In the genomic region with DNA sequence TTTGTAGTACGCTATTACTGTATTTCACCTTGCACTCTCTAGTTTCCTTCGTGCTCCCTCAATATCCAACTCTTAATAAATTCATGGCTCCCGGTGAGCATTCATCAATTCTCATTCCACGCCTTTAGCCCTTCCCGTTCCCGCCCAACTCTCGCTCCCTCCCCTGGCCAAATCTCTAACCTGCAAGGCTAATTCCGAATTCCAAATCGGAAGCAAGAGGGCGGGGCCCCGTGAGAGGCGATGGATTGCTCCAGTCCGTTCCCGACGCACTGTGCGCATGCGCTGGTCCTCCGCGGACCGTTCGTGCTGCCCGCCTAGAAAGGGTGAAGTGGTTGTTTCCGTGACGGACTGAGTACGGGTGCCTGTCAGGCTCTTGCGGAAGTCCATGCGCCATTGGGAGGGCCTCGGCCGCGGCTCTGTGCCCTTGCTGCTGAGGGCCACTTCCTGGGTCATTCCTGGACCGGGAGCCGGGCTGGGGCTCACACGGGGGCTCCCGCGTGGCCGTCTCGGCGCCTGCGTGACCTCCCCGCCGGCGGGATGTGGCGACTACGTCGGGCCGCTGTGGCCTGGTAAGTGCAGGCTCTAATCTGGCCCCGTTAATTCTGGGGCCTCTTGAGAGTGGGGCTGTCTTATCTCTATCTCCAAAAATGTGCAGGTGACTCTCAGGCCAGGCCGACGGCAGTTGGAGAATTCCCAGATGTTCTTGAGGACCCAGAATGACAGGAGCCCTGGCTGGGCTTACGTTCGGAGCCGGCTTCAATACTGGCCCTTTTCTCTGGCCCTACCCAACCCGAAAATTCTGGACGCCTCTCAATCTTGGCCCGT, we compare ENCODE assay signal across 8 cellular contexts. TPM values are rescaled to one million over a fixed set of nuclear protein-coding genes. Genes with fewer than 3 reads are reported as not detected.
DNase-seq lines count a peak whose midpoint lies in the region; ATAC-seq lines count a peak whose summit lies in the region.

A gene with protein sequence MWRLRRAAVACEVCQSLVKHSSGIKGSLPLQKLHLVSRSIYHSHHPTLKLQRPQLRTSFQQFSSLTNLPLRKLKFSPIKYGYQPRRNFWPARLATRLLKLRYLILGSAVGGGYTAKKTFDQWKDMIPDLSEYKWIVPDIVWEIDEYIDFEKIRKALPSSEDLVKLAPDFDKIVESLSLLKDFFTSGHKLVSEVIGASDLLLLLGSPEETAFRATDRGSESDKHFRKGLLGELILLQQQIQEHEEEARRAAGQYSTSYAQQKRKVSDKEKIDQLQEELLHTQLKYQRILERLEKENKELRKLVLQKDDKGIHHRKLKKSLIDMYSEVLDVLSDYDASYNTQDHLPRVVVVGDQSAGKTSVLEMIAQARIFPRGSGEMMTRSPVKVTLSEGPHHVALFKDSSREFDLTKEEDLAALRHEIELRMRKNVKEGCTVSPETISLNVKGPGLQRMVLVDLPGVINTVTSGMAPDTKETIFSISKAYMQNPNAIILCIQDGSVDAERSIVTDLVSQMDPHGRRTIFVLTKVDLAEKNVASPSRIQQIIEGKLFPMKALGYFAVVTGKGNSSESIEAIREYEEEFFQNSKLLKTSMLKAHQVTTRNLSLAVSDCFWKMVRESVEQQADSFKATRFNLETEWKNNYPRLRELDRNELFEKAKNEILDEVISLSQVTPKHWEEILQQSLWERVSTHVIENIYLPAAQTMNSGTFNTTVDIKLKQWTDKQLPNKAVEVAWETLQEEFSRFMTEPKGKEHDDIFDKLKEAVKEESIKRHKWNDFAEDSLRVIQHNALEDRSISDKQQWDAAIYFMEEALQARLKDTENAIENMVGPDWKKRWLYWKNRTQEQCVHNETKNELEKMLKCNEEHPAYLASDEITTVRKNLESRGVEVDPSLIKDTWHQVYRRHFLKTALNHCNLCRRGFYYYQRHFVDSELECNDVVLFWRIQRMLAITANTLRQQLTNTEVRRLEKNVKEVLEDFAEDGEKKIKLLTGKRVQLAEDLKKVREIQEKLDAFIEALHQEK (plus strand): TSS at position 368 of the 825 bp plus-strand sequence. CDS start 170 bp downstream, at position 538.

- DNase-seq in C1 segment of cervical spinal cord (lab: John Stamatoyannopoulos, UW) (peak; percentile 71 to 98 (median 94)), NCI-H748 (lab: John Stamatoyannopoulos, UW; ENCODE audit: unreplicated experiment) (peak; percentile 98), dedifferentiated amniotic fluid mesenchymal stem cell (ENCODE audit: extremely low spot score) (peak; percentile 99), left lobe of liver (ENCODE audit: low spot score) (peak; percentile 98)
- DNase-seq in activated CD4-positive, alpha-beta T cell treated with anti-CD3 and anti-CD28 coated beads, Interleukin-2, amount 50 U/mL, for 1 hour, result peak; percentile 82
- DNase-seq in stimulated activated CD4-positive, alpha-beta T cell treated with anti-CD3 and anti-CD28 coated beads, Interleukin-2, amount 100 ng/mL, for 4 hours (ENCODE audit: low read depth), result peak; percentile 86

- ATAC-seq in GM19372 (IDR thresholded peaks at IDR 0.05; ENCODE audit: low read depth, unreplicated experiment), result peak; percentile 97
- ATAC-seq in HG03558 (IDR thresholded peaks at IDR 0.05; ENCODE audit: extremely low read depth, unreplicated experiment), result peak; percentile 99
- ATAC-seq in left lobe of liver, result peak; percentile 94

RNA-seq across cellular contexts. Expression of the gene that starts here (rescaled TPM):
- total RNA-seq in left lobe of liver, result 29.3 TPM

Comparison
In these comparisons a context has a peak if more than half of its experiments do, and no peak if none do; other contexts are left out.
1. Peak in every context shown above with its lines: DNase-seq and ATAC-seq.